28 cellular contexts compared by ENCODE assay signal in genomic region chr15:40578892-40579291, GRCh38. TPM values are rescaled to one million over a fixed set of nuclear protein-coding genes. Genes with fewer than 3 reads are reported as not detected.
"Had no signal": no experiment of that assay in that cellular context is flagged by ENCODE, and none has a peak within 500 bp of the region (broad histone marks: within the 10 kb centered on the region; RNA-seq: fewer than 3 reads in every experiment).

No MANE protein-coding gene starts in this region.

- ATAC-seq: activated CD8-positive, alpha-beta T cell treated with anti-CD3 and anti-CD28 coated beads, Interleukin-2, amount 10 ng/mL, durations not matched to agents 7 days and 5 days; body of pancreas; Panc1; T-cell; T-helper 17 cell had no signal

- H3K4me1 Mint-ChIP-seq: activated B cell treated with CpG ODN at 0.5 μM for 24 hours, T-helper 17 cell had no signal

- H3K27ac Mint-ChIP-seq: activated B cell treated with CpG ODN at 0.5 μM for 24 hours; activated CD4-positive, alpha-beta T cell treated with anti-CD3 and anti-CD28 coated beads, Interleukin-2, amount 10 ng/mL, durations not matched to agents 24 days and 14 days; activated CD8-positive, alpha-beta T cell treated with anti-CD3 and anti-CD28 coated beads, Interleukin-2, amount 10 ng/mL, durations not matched to agents 7 days and 5 days; activated naive CD4-positive, alpha-beta T cell treated with anti-CD3 and anti-CD28 coated beads for 36 hours; activated T-cell treated with anti-CD3 and anti-CD28 coated beads, Interleukin-2, amount 50 U/mL, for 24 hours; IgD-negative memory B cell; T-cell had no signal

- H3K9me3 Mint-ChIP-seq: activated B cell treated with CpG ODN at 0.5 μM for 24 hours; activated CD4-positive, alpha-beta T cell treated with anti-CD3 and anti-CD28 coated beads, Interleukin-2, amount 10 ng/mL, durations not matched to agents 24 days and 14 days; activated naive CD4-positive, alpha-beta T cell treated with anti-CD3 and anti-CD28 coated beads for 36 hours; activated T-cell treated with anti-CD3 and anti-CD28 coated beads, Interleukin-2, amount 50 U/mL, for 24 hours; IgD-negative memory B cell; T-cell had no signal

- DNase-seq: activated B cell treated with CpG ODN at 0.5 μM for 24 hours; activated CD4-positive, alpha-beta T cell treated with anti-CD3 and anti-CD28 coated beads, Interleukin-2, amount 10 ng/mL, durations not matched to agents 24 days and 14 days; activated CD4-positive, alpha-beta T cell treated with anti-CD3 and anti-CD28 coated beads, Interleukin-2, amount 50 U/mL, for 48 hours; activated CD4-positive, CD25-positive, alpha-beta regulatory T cell treated with anti-CD3 and anti-CD28 coated beads, Interleukin-2, amount 50 U/mL, for 72 hours; activated CD8-positive, alpha-beta T cell treated with anti-CD3 and anti-CD28 coated beads, Interleukin-2, amount 10 ng/mL, durations not matched to agents 7 days and 5 days; activated gamma-delta T cell treated with Interleukin-2 at 50 U/mL for 16 hours; activated naive CD4-positive, alpha-beta T cell treated with anti-CD3 and anti-CD28 coated beads for 36 hours; activated T-cell treated with anti-CD3 and anti-CD28 coated beads, Interleukin-2, amount 50 U/mL, for 24 hours; adrenal gland; body of pancreas; Karpas-422; KBM-7; NCI-H1105; NCI-H1417 treated with DMSO at 0.1 percent for 48 hours; NCI-H187 treated with DMSO at 0.1 percent for 48 hours; NCI-H2081; NCI-H2171; NCI-H510A treated with DMSO at 0.1 percent for 48 hours; NCI-H526 treated with DMSO at 0.1 percent for 48 hours; NCI-H82; RPMI8226; SHP77 treated with DMSO at 0.1 percent for 48 hours; SK-N-SH; T-cell; T-helper 17 cell; T-helper 9 cell had no signal

- H3K4me3 Mint-ChIP-seq: activated B cell treated with CpG ODN at 0.5 μM for 24 hours; activated CD4-positive, alpha-beta T cell treated with anti-CD3 and anti-CD28 coated beads, Interleukin-2, amount 10 ng/mL, durations not matched to agents 24 days and 14 days; activated CD8-positive, alpha-beta T cell treated with anti-CD3 and anti-CD28 coated beads, Interleukin-2, amount 10 ng/mL, durations not matched to agents 7 days and 5 days; activated naive CD4-positive, alpha-beta T cell treated with anti-CD3 and anti-CD28 coated beads for 36 hours; activated T-cell treated with anti-CD3 and anti-CD28 coated beads, Interleukin-2, amount 50 U/mL, for 24 hours; IgD-negative memory B cell; T-cell; T-helper 17 cell had no signal

- H3K27me3 Mint-ChIP-seq: activated B cell treated with CpG ODN at 0.5 μM for 24 hours; activated CD4-positive, alpha-beta T cell treated with anti-CD3 and anti-CD28 coated beads, Interleukin-2, amount 10 ng/mL, durations not matched to agents 24 days and 14 days; activated T-cell treated with anti-CD3 and anti-CD28 coated beads, Interleukin-2, amount 50 U/mL, for 24 hours; IgD-negative memory B cell; T-cell; T-helper 17 cell had no signal

RNA-seq across cellular contexts. Expression of gene KNL1, which starts 15.2 kb away (rescaled TPM):
- total RNA-seq: body of pancreas had no signal
